8 cellular contexts compared by ENCODE assay signal in genomic region chr6:89372506-89372901, GRCh38. TPM values are rescaled to one million over a fixed set of nuclear protein-coding genes. Genes with fewer than 3 reads are reported as not detected.
DNase-seq lines count a peak whose midpoint lies in the region; ATAC-seq, FAIRE-seq and TF ChIP-seq lines count a peak whose summit lies in the region.

No MANE protein-coding gene starts in this region.

- H3K4me3 ChIP-seq in DND-41 (ENCODE audit: low read depth in 1 of 2, low read length in 2 of 2), result no peak overlapping the region

- no peaks in the 10 kb centered on the region for H3K9me3 ChIP-seq in DND-41 (ENCODE audit: insufficient read depth, low read length, severe bottlenecking)

- H3K4me1 Mint-ChIP-seq in activated CD4-positive, alpha-beta memory T cell treated with anti-CD3 and anti-CD28 coated beads for 36 hours (ENCODE audit: low read depth), result peaks cover 16% of the 10 kb centered on the region
- H3K4me1 Mint-ChIP-seq in chondrocyte (ENCODE audit: low read depth), result peaks cover 3% of the 10 kb centered on the region

- H2AFZ ChIP-seq in DND-41 (ENCODE audit: low read depth, low read length), result no peak overlapping the region

- no peak for FAIRE-seq in GM12891 (lab: Jason Lieb, UNC)

- H3K9me3 Mint-ChIP-seq in activated CD4-positive, alpha-beta memory T cell treated with anti-CD3 and anti-CD28 coated beads for 36 hours, result no peaks in the 10 kb centered on the region
- no peaks in the 10 kb centered on the region for H3K9me3 Mint-ChIP-seq in chondrocyte (ENCODE audit: low read depth)

- no peaks in the 10 kb centered on the region for H3K27me3 Mint-ChIP-seq in activated CD4-positive, alpha-beta memory T cell treated with anti-CD3 and anti-CD28 coated beads for 36 hours
- no peaks in the 10 kb centered on the region for H3K27me3 Mint-ChIP-seq in chondrocyte (ENCODE audit: low read depth)

- no peak overlapping the region for H3K4me3 Mint-ChIP-seq in activated CD4-positive, alpha-beta memory T cell treated with anti-CD3 and anti-CD28 coated beads for 36 hours
- no peak overlapping the region for H3K4me3 Mint-ChIP-seq in chondrocyte (ENCODE audit: unreplicated experiment)

- peaks cover 43% of the 10 kb centered on the region for H3K4me1 ChIP-seq in DND-41 (ENCODE audit: insufficient read depth, low read length)

- intact Hi-C loops in activated CD4-positive, alpha-beta memory T cell treated with anti-CD3 and anti-CD28 coated beads for 36 hours (cut with micrococcal nuclease), result loop anchor here (1.0 kb wide), 2 partner anchors 40 to 238 kb away; partner anchors contain the start of gene RRAGD
- intact Hi-C loops in head of caudate nucleus (cut with DNase I), result no loop called here

- ATAC-seq in DND-41 (ENCODE audit: insufficient read depth, low read depth), result peak; percentile 49
- ATAC-seq in GM19025 (IDR thresholded peaks at IDR 0.05; ENCODE audit: low read depth, unreplicated experiment), result peak; percentile 36
- ATAC-seq in HG02981 (IDR thresholded peaks at IDR 0.05; ENCODE audit: unreplicated experiment), result peak; percentile 28

- CTCF ChIA-PET in activated CD4-positive, alpha-beta memory T cell treated with anti-CD3 and anti-CD28 coated beads for 36 hours (lab: Charles Lee), result interaction anchor here (0.6 to 3.9 kb wide), 58 partner anchors 8 to 916 kb away, joined by 3 to 47 read pairs (median 4); partner anchors contain the start of genes ANKRD6, LYRM2, PM20D2 and RRAGD

- peak overlapping the region; percentile 33 for H3K9ac ChIP-seq in DND-41 (ENCODE audit: low read depth, low read length)

- no peak overlapping the region for H3K27ac Mint-ChIP-seq in activated CD4-positive, alpha-beta memory T cell treated with anti-CD3 and anti-CD28 coated beads for 36 hours
- no peak overlapping the region for H3K27ac Mint-ChIP-seq in chondrocyte (ENCODE audit: unreplicated experiment)

- H3K79me2 ChIP-seq in DND-41 (ENCODE audit: insufficient read depth, low read length), result no peaks in the 10 kb centered on the region

- DNase-seq in DND-41 (peak; percentile 61), mesenteric fat pad (ENCODE audit: low spot score) (no peak), GM12891 (ENCODE audit: insufficient read length, low spot score) (no peak), chondrocyte (ENCODE audit: low spot score) (no peak), head of caudate nucleus (no peak)
- peak; percentile 26 for DNase-seq in activated CD4-positive, alpha-beta memory T cell treated with anti-CD3 and anti-CD28 coated beads for 36 hours

- H3K4me2 ChIP-seq in DND-41 (ENCODE audit: insufficient read depth, low read length), result peak overlapping the region; percentile 33

- no peak for TF ChIP-seq CTCF in DND-41 (IDR thresholded peaks at IDR 0.05; ENCODE audit: borderline replicate concordance, extremely low read depth, low read length, poor library complexity, severe bottlenecking)
- TF ChIP-seq CTCF in chondrocyte (IDR thresholded peaks at IDR 0.05), result no peak

- H3K27me3 ChIP-seq in DND-41 (ENCODE audit: insufficient read depth, low read length, poor library complexity), result no peaks in the 10 kb centered on the region

- POLR2A ChIA-PET in activated CD4-positive, alpha-beta memory T cell treated with anti-CD3 and anti-CD28 coated beads for 36 hours (lab: Charles Lee), result interaction anchor here (1.1 to 1.6 kb wide), 3 partner anchors 20 to 266 kb away, joined by 3 read pairs; partner anchors contain the start of genes RRAGD and UBE2J1

- 0 out of 2 replicates have a peak, but pooled peaks cover 2% of the 10 kb centered on the region for H4K20me1 ChIP-seq in DND-41 (ENCODE audit: insufficient read depth, low read length)

- H3K27ac ChIP-seq in DND-41 (ENCODE audit: low read length), result peak overlapping the region; percentile 80

- peaks cover 30% of the 10 kb centered on the region for H3K36me3 ChIP-seq in DND-41 (ENCODE audit: insufficient read depth, low read length)

- no peak for TF ChIP-seq POLR2A in GM12891 (IDR thresholded peaks at IDR 0.05; ENCODE audit: low read depth, low read length)

- H3K36me3 Mint-ChIP-seq in activated CD4-positive, alpha-beta memory T cell treated with anti-CD3 and anti-CD28 coated beads for 36 hours, result no peaks in the 10 kb centered on the region
- H3K36me3 Mint-ChIP-seq in chondrocyte (ENCODE audit: low read depth), result no peaks in the 10 kb centered on the region

TF ChIP-seq in GM12891, 5 proteins besides CTCF, POLR2A, EP300 and RAD21:
- TF ChIP-seq TAF1 (IDR thresholded peaks at IDR 0.05; ENCODE audit: low read depth, low read length), result no peak
- no peak for TF ChIP-seq PAX5 (IDR thresholded peaks at IDR 0.05; ENCODE audit: insufficient read depth, low read length, severe bottlenecking)

RNA-seq across cellular contexts. Expression of gene UBE2J1, which starts 20.0 kb away (rescaled TPM):
- 10 to 100 TPM; 23.8 to 24.9 TPM for total RNA-seq in activated CD4-positive, alpha-beta memory T cell treated with anti-CD3 and anti-CD28 coated beads for 36 hours
- total RNA-seq in mesenteric fat pad (40.4 TPM), chondrocyte (42.6 to 49.8 TPM (median 49.1 TPM) in 3 replicates)
- polyA plus RNA-seq in GM12891 (2012; ENCODE audit: low read depth, missing spikeins), result 37.6 TPM

RNA-seq across cellular contexts. Expression of gene RRAGD, which starts 39.6 kb away (rescaled TPM):
- total RNA-seq in activated CD4-positive, alpha-beta memory T cell treated with anti-CD3 and anti-CD28 coated beads for 36 hours, result 10 to 100 TPM; 15.8 to 16.4 TPM
- total RNA-seq in mesenteric fat pad, result 28.7 TPM
- 12.7 TPM for polyA plus RNA-seq in GM12891 (2012; ENCODE audit: low read depth, missing spikeins)
- 8.9 to 18.8 TPM (median 17.9 TPM) in 3 replicates for total RNA-seq in chondrocyte

RNA-seq across cellular contexts. Expression of gene GABRR2, which starts 57.4 kb away (rescaled TPM):
- total RNA-seq in activated CD4-positive, alpha-beta memory T cell treated with anti-CD3 and anti-CD28 coated beads for 36 hours, result under 1 TPM; 0.50 to 0.51 TPM
- total RNA-seq in mesenteric fat pad (2.2 TPM), chondrocyte (0.57 to 1.4 TPM (median 0.72 TPM) in 3 replicates)
- 0.21 TPM for polyA plus RNA-seq in GM12891 (2012; ENCODE audit: low read depth, missing spikeins)

Comparison
In these comparisons a context has a peak if more than half of its experiments do, and no peak if none do; other contexts are left out.
1. DNase-seq: peak in DND-41 (single experiment) and activated CD4-positive, alpha-beta memory T cell treated with anti-CD3 and anti-CD28 coated beads for 36 hours (single experiment); none in mesenteric fat pad (single experiment), GM12891 (single experiment), chondrocyte (single experiment) and head of caudate nucleus (0 of 42).
2. Peak in every context shown above with its lines, with median percentiles within 50 percentile points of each other: ATAC-seq.